25 cellular contexts compared by ENCODE assay signal in genomic region chr7:99714171-99714570, GRCh38. TPM values are rescaled to one million over a fixed set of nuclear protein-coding genes. Genes with fewer than 3 reads are reported as not detected.
"Had no signal": no experiment of that assay in that cellular context is flagged by ENCODE, and none has a peak within 500 bp of the region (broad histone marks: within the 10 kb centered on the region; RNA-seq: fewer than 3 reads in every experiment).

No MANE protein-coding gene starts in this region.

- H3K4me3 ChIP-seq: hepatocyte, left ventricle myocardium inferior, lung, pancreas, tibial artery, upper lobe of left lung, uterus had no signal

- H3K27me3 Mint-ChIP-seq: effector memory CD8-positive, alpha-beta T cell; progenitor cell of endocrine pancreas; stimulated activated naive CD8-positive, alpha-beta T cell treated with anti-CD3 and anti-CD28 coated beads, Interleukin-15, Interleukin-2, amounts not matched to agents 100 ng/mL and 50 ng/mL, for 24 hours had no signal

- ATAC-seq: effector memory CD8-positive, alpha-beta T cell; left cardiac atrium; pancreas; right cardiac atrium; stimulated activated memory B cell treated with anti-CD40 and anti-IgM and Interleukin-4, amounts not matched to agents 10 μg/mL and 1 μg/mL and 100 μg/mL, for 72 hours had no signal

- H3K9me3 ChIP-seq: pancreas, upper lobe of left lung, uterus had no signal

- H2AFZ ChIP-seq: hepatocyte had no signal

- H3K27ac Mint-ChIP-seq: dendritic cell treated with granulocyte-macrophage colony-stimulating factor and Interleukin-4, amounts not matched to agents 40 ng/mL and 50 ng/mL, for 4 days; effector memory CD8-positive, alpha-beta T cell; naive B cell; nephron; progenitor cell of endocrine pancreas; stimulated activated memory B cell treated with anti-CD40 and anti-IgM and Interleukin-4, amounts not matched to agents 10 μg/mL and 1 μg/mL and 100 μg/mL, for 72 hours; stimulated activated naive CD8-positive, alpha-beta T cell treated with anti-CD3 and anti-CD28 coated beads, Interleukin-15, Interleukin-2, amounts not matched to agents 100 ng/mL and 50 ng/mL, for 24 hours had no signal

- H3K27ac ChIP-seq: hepatocyte, left ventricle myocardium inferior, pancreas, tibial artery, upper lobe of left lung, uterus had no signal

- H3K4me2 ChIP-seq: hepatocyte had no signal

- H3K4me1 Mint-ChIP-seq: naive B cell; nephron; stimulated activated memory B cell treated with anti-CD40 and anti-IgM and Interleukin-4, amounts not matched to agents 10 μg/mL and 1 μg/mL and 100 μg/mL, for 72 hours had no signal

- FAIRE-seq: kidney, pancreas had no signal

- H3K79me2 ChIP-seq: hepatocyte had no signal

- H3K36me3 ChIP-seq: pancreas, upper lobe of left lung, uterus had no signal

- H3K27me3 ChIP-seq: hepatocyte, pancreas, tibial artery, upper lobe of left lung, uterus had no signal

- DNase-seq: effector memory CD8-positive, alpha-beta T cell; erythroblast; foreskin melanocyte; head of caudate nucleus; kidney; left cardiac atrium; left ventricle myocardium inferior; mesenchymal stem cell; midbrain; naive B cell; occipital lobe; pancreas; right cardiac atrium; stimulated activated CD4-positive, alpha-beta T cell treated with anti-CD3 and anti-CD28 coated beads, Interleukin-4, amount 100 ng/mL, for 1 hour; tibial artery; upper lobe of left lung; uterus had no signal

- H3K4me3 Mint-ChIP-seq: dendritic cell treated with granulocyte-macrophage colony-stimulating factor and Interleukin-4, amounts not matched to agents 40 ng/mL and 50 ng/mL, for 4 days; effector memory CD8-positive, alpha-beta T cell; naive B cell; nephron; stimulated activated memory B cell treated with anti-CD40 and anti-IgM and Interleukin-4, amounts not matched to agents 10 μg/mL and 1 μg/mL and 100 μg/mL, for 72 hours; stimulated activated naive CD8-positive, alpha-beta T cell treated with anti-CD3 and anti-CD28 coated beads, Interleukin-15, Interleukin-2, amounts not matched to agents 100 ng/mL and 50 ng/mL, for 24 hours had no signal

- H3K4me1 ChIP-seq: left ventricle myocardium inferior, pancreas, tibial artery, upper lobe of left lung, uterus had no signal

RNA-seq across cellular contexts. Expression of gene CYP3A7, which starts 20.8 kb away (rescaled TPM):
- total RNA-seq: kidney, left cardiac atrium, left ventricle myocardium inferior, occipital lobe, progenitor cell of endocrine pancreas, right cardiac atrium, temporal lobe had no signal
- polyA plus RNA-seq: right cardiac atrium had no signal

RNA-seq across cellular contexts. Expression of gene CYP3A5, which starts 34.4 kb away (rescaled TPM):
- total RNA-seq: left ventricle myocardium inferior had no signal
